In genomic region chr1:160773088-160773487, GRCh38 we compare ENCODE assay signal across 21 cellular contexts. TPM values are rescaled to one million over a fixed set of nuclear protein-coding genes. Genes with fewer than 3 reads are reported as not detected.
"Had no signal": no experiment of that assay in that cellular context is flagged by ENCODE, and none has a peak within 500 bp of the region (broad histone marks: within the 10 kb centered on the region; RNA-seq: fewer than 3 reads in every experiment).

No MANE protein-coding gene starts in this region.

- DNase-seq: activated CD4-positive, alpha-beta T cell treated with anti-CD3 and anti-CD28 coated beads, Interleukin-2, amount 50 U/mL, for 1 hour; activated CD8-positive, alpha-beta memory T cell treated with anti-CD3 and anti-CD28 coated beads for 24 hours; activated CD8-positive, alpha-beta memory T cell treated with anti-CD3 and anti-CD28 coated beads, Interleukin-2, amount 50 U/mL, for 4 hours; activated gamma-delta T cell; activated naive CD8-positive, alpha-beta T cell treated with anti-CD3 and anti-CD28 coated beads, Interleukin-2, amount 10 ng/mL, durations not matched to agents 7 days and 5 days; activated T-cell treated with anti-CD3 and anti-CD28 coated beads, Interleukin-2, amount 50 U/mL, for 48 hours; amygdala; glutamatergic neuron; immature natural killer cell; naive thymus-derived CD4-positive, alpha-beta T cell; retina; sigmoid colon; stimulated activated CD4-positive, alpha-beta T cell treated with anti-CD3 and anti-CD28 coated beads, Interleukin-2, amount 100 ng/mL, for 48 hours; stomach had no signal

- H3K4me3 Mint-ChIP-seq: activated naive CD8-positive, alpha-beta T cell treated with anti-CD3 and anti-CD28 coated beads, Interleukin-2, amount 10 ng/mL, durations not matched to agents 7 days and 5 days; immature natural killer cell; naive thymus-derived CD4-positive, alpha-beta T cell had no signal

- H3K9me3 Mint-ChIP-seq: activated naive CD8-positive, alpha-beta T cell treated with anti-CD3 and anti-CD28 coated beads, Interleukin-2, amount 10 ng/mL, durations not matched to agents 7 days and 5 days; immature natural killer cell had no signal

- ATAC-seq: left lobe of liver; naive thymus-derived CD4-positive, alpha-beta T cell had no signal

- H3K27ac Mint-ChIP-seq: activated naive CD8-positive, alpha-beta T cell treated with anti-CD3 and anti-CD28 coated beads, Interleukin-2, amount 10 ng/mL, durations not matched to agents 7 days and 5 days; immature natural killer cell; progenitor cell of endocrine pancreas had no signal

- H3K27me3 Mint-ChIP-seq: activated naive CD8-positive, alpha-beta T cell treated with anti-CD3 and anti-CD28 coated beads, Interleukin-2, amount 10 ng/mL, durations not matched to agents 7 days and 5 days; naive thymus-derived CD4-positive, alpha-beta T cell had no signal

- H3K36me3 Mint-ChIP-seq: immature natural killer cell had no signal

RNA-seq across cellular contexts. Expression of gene LY9, which starts 22.9 kb away (rescaled TPM):
- total RNA-seq: frontal cortex, hepatocyte, kidney epithelial cell, osteoblast, progenitor cell of endocrine pancreas, smooth muscle cell had no signal

RNA-seq across cellular contexts. Expression of gene SLAMF7, which starts 34.0 kb away (rescaled TPM):
- total RNA-seq: frontal cortex, osteoblast, progenitor cell of endocrine pancreas, smooth muscle cell had no signal
